In the genomic region with DNA sequence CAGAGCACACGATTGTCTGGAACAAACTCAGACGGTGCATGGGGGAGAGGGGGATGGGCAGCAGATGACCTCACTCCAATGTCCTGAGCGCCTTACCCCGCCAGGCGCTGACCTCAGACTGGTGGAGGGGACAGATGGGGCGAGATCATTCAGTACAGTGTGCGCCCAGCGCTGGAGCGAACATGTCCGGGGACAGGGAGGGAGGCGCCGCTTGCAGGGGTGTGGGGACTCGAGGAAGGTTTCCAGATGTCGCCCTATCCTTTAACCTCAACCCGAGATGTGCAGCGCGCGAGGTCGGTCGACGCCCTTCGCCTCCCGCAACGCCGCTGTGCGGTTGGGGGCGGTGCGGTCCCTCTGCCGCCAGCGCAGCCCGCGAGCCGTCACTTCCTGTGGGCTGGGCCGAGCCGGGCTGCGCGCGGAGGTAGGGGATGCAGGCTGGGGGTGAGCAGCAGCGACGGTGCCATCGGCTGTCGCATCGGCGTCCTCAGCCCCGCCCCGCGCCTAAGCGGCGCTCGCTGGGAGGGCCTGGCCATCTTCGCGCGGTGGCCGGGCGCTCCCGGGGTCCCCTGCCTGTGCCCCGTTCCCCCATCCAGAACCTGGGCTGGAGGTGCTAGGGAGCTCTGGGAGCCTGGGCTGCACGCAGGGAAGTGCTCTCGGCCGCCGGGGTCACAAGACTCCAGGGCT, we compare ENCODE assay signal across 8 cellular contexts. TPM values are rescaled to one million over a fixed set of nuclear protein-coding genes. Genes with fewer than 3 reads are reported as not detected.
A peak's percentile ranks its signal among the peaks of the same experiment; 100 is the strongest.
DNase-seq lines count a peak whose midpoint lies in the region; ATAC-seq and FAIRE-seq lines count a peak whose summit lies in the region.

No MANE protein-coding gene starts in this region.

- H3K27ac Mint-ChIP-seq in IgD-negative memory B cell, result peak overlapping the region in 2 of 3 donors; percentile 17 to 39

- peak overlapping the region; percentile 68 for H3K4me3 ChIP-seq in neuron (ENCODE audit: low read length)
- H3K4me3 ChIP-seq in stomach smooth muscle (ENCODE audit: low read length in 2 of 2), result peak overlapping the region; percentile 86 to 89

- H3K4me3 Mint-ChIP-seq in IgD-negative memory B cell, result peak overlapping the region; percentile 76 to 94 (median 88)

- no peak for FAIRE-seq in frontal cortex (lab: Jason Lieb, UNC)

- H3K36me3 Mint-ChIP-seq in IgD-negative memory B cell, result no peaks in the 10 kb centered on the region

- H3K9me3 Mint-ChIP-seq in IgD-negative memory B cell, result no peaks in the 10 kb centered on the region

- ATAC-seq in GM19328 (IDR thresholded peaks at IDR 0.05; ENCODE audit: unreplicated experiment), result no peak

- peaks cover 8 to 10% (median 9%) of the 10 kb centered on the region in 3 donors for H3K4me1 Mint-ChIP-seq in IgD-negative memory B cell

- H3K27me3 ChIP-seq in neuron (ENCODE audit: insufficient read depth, low read length) (no peaks in the 10 kb centered on the region), stomach smooth muscle (ENCODE audit: control insufficient read depth in 1 of 2, insufficient read depth in 2 of 2, low read length in 2 of 2) (no peaks in the 10 kb centered on the region)

- H2AFZ ChIP-seq in neuron (ENCODE audit: low read depth, low read length), result peak overlapping the region; percentile 71

- H3K27me3 Mint-ChIP-seq in IgD-negative memory B cell, result peaks cover 21% of the 10 kb centered on the region

- H3K27ac ChIP-seq in stomach smooth muscle (ENCODE audit: low read length), result peak overlapping the region; percentile 90

- peak overlapping the region; percentile 77 to 88 for H3K9ac ChIP-seq in stomach smooth muscle (ENCODE audit: low read length in 2 of 2)

- peak; percentile 32 for DNase-seq in GDM1 (lab: John Stamatoyannopoulos, UW)
- DNase-seq in RPMI7951 (ENCODE audit: low read depth), result peak; percentile 61
- peak; percentile 62 for DNase-seq in activated gamma-delta T cell treated with anti-CD3 and anti-CD28 coated beads, Interleukin-2, amount 50 U/mL, for 16 hours (ENCODE audit: low read depth)
- DNase-seq in frontal cortex (ENCODE audit: low spot score in 2 of 2), result peak; percentile 85 to 86

- H3K36me3 ChIP-seq in neuron (ENCODE audit: insufficient read depth, low read length), result no peaks in the 10 kb centered on the region
- H3K36me3 ChIP-seq in stomach smooth muscle (ENCODE audit: control insufficient read depth in 2 of 2, insufficient read depth in 2 of 2, low read length in 2 of 2), result no peaks in the 10 kb centered on the region

- H3K9me3 ChIP-seq in neuron (ENCODE audit: low read length), result no peaks in the 10 kb centered on the region
- H3K9me3 ChIP-seq in stomach smooth muscle (ENCODE audit: control insufficient read depth in 2 of 2, low read length in 2 of 2), result no peaks in the 10 kb centered on the region

- peaks cover 10% of the 10 kb centered on the region for H3K4me1 ChIP-seq in neuron (ENCODE audit: insufficient read depth, low read length)
- H3K4me1 ChIP-seq in stomach smooth muscle (ENCODE audit: control insufficient read depth, insufficient read depth, low read length), result peaks cover 20% of the 10 kb centered on the region

RNA-seq across cellular contexts. Expression of gene CDR2L, which starts 5.3 kb away (rescaled TPM):
- polyA plus RNA-seq in IgD-negative memory B cell, result not detected
- total RNA-seq in RPMI7951 (2014; rRNA removed; shearing (Covaris generic)), result 8.4 and 8.9 TPM in 2 replicates
- total RNA-seq in frontal cortex, result 3.3 TPM

RNA-seq across cellular contexts. Expression of gene HID1, which starts 9.6 kb away (rescaled TPM):
- polyA plus RNA-seq in IgD-negative memory B cell, result 1.2 TPM
- total RNA-seq in RPMI7951 (2014; rRNA removed; shearing (Covaris generic)), result 0.10 and 0.60 TPM in 2 replicates
- 17.1 TPM for total RNA-seq in frontal cortex

RNA-seq across cellular contexts. Expression of gene MRPL58, which starts 30.3 kb away (rescaled TPM):
- 53.9 TPM for polyA plus RNA-seq in IgD-negative memory B cell
- 48.8 and 69.0 TPM in 2 replicates for total RNA-seq in RPMI7951 (2014; rRNA removed; shearing (Covaris generic))
- total RNA-seq in frontal cortex, result 12.6 TPM

RNA-seq across cellular contexts. Expression of gene OTOP3, which starts 46.4 kb away (rescaled TPM):
- not detected for polyA plus RNA-seq in IgD-negative memory B cell
- total RNA-seq in RPMI7951 (2014; rRNA removed; shearing (Covaris generic)), result not detected in 2 replicates
- not detected for total RNA-seq in frontal cortex

RNA-seq across cellular contexts. Expression of gene OTOP2, which starts 58.0 kb away (rescaled TPM):
- polyA plus RNA-seq in IgD-negative memory B cell, result not detected
- total RNA-seq in RPMI7951 (2014; rRNA removed; shearing (Covaris generic)), result not detected in 2 replicates
- not detected for total RNA-seq in frontal cortex

Comparison
In these comparisons a context has a peak if more than half of its experiments do, and no peak if none do; other contexts are left out.
1. DNase-seq: peak in every context shown above with its lines; median percentile 86 in frontal cortex; 62 in activated gamma-delta T cell treated with anti-CD3 and anti-CD28 coated beads, Interleukin-2, amount 50 U/mL, for 16 hours; 61 in RPMI7951; 32 in GDM1.
2. RNA of gene HID1, which starts 9.6 kb away (total RNA-seq): 17.1 TPM in frontal cortex (single experiment); 0.10 to 0.60 TPM in RPMI7951; every median in the first group is over 10 times any median in the second.